Comparison of ENCODE assay signal across 11 cellular contexts in genomic region chr15:60583946-60584345, GRCh38.
DNase-seq lines count a peak whose midpoint lies in the region; ATAC-seq and TF ChIP-seq lines count a peak whose summit lies in the region.
"Had no signal": no experiment of that assay in that cellular context is flagged by ENCODE, and none has a peak within 500 bp of the region (broad histone marks: within the 10 kb centered on the region; RNA-seq: fewer than 3 reads in every experiment).

No MANE protein-coding gene starts in this region.

- no peaks in the 10 kb centered on the region for H3K79me2 ChIP-seq in H9 (ENCODE audit: insufficient read depth, low read length)
- H3K79me2 ChIP-seq in mesendoderm (ENCODE audit: control insufficient read depth, insufficient read depth, low read length) = no peaks in the 10 kb centered on the region

- no peak overlapping the region for H3T11ph ChIP-seq in H9 (ENCODE audit: low read length)

- no peaks in the 10 kb centered on the region for H3K79me1 ChIP-seq in H9 (ENCODE audit: insufficient read depth, low read depth, low read length, poor library complexity, severe bottlenecking)
- peaks cover 2% of the 10 kb centered on the region for H3K79me1 ChIP-seq in mesendoderm (ENCODE audit: low read length)

- peaks cover 9% of the 10 kb centered on the region for H3K4me1 ChIP-seq in H9 (ENCODE audit: insufficient read depth, low read length)
- H3K4me1 ChIP-seq in mesendoderm (ENCODE audit: control insufficient read depth, low read depth, low read length) = peaks cover 8% of the 10 kb centered on the region

- 0 out of 2 replicates have a peak, but pooled peaks cover 1% of the 10 kb centered on the region for H3K27me3 ChIP-seq in H9 (ENCODE audit: insufficient read depth, low read length)
- no peaks in the 10 kb centered on the region for H3K27me3 ChIP-seq in mesendoderm (ENCODE audit: insufficient read depth, low read length, poor library complexity)

- H3K56ac ChIP-seq in H9 (ENCODE audit: insufficient read length, low read depth, low read length) = no peak overlapping the region
- H3K56ac ChIP-seq in mesendoderm (ENCODE audit: low read length) = no peak overlapping the region

- H2AFZ ChIP-seq in H9 (ENCODE audit: low read length) = no peak overlapping the region

- H3K9me3 Mint-ChIP-seq in H9 (no peaks in the 10 kb centered on the region), osteocyte (ENCODE audit: unreplicated experiment) (no peaks in the 10 kb centered on the region)
- no peaks in the 10 kb centered on the region for H3K9me3 Mint-ChIP-seq in activated T-helper 17 cell treated with anti-CD3 and anti-CD28 coated beads, Interleukin-2, amount 50 U/mL, for 72 hours

- H3K4me1 Mint-ChIP-seq in H9 (peaks cover 41 to 65% of the 10 kb centered on the region in 2 experiments), osteocyte (ENCODE audit: unreplicated experiment) (peaks cover 41% of the 10 kb centered on the region)
- peaks cover 69% of the 10 kb centered on the region for H3K4me1 Mint-ChIP-seq in activated T-helper 17 cell treated with anti-CD3 and anti-CD28 coated beads, Interleukin-2, amount 50 U/mL, for 72 hours

- 0 out of 7 replicates have a peak, but pooled peaks cover 0 to 5% (median 0%) of the 10 kb centered on the region in 3 experiments for H3K36me3 Mint-ChIP-seq in H9 (ENCODE audit: insufficient read depth in 1 of 3, low read depth in 3 of 3)
- H3K36me3 Mint-ChIP-seq in activated T-helper 17 cell treated with anti-CD3 and anti-CD28 coated beads, Interleukin-2, amount 50 U/mL, for 72 hours (ENCODE audit: low read depth) = peaks cover 98% of the 10 kb centered on the region
- H3K36me3 Mint-ChIP-seq in osteocyte (ENCODE audit: unreplicated experiment) = peaks cover 6% of the 10 kb centered on the region

- no peaks in the 10 kb centered on the region for H3K23me2 ChIP-seq in H9 (ENCODE audit: insufficient read length, low read depth, low read length, poor library complexity, severe bottlenecking)

- H3K14ac ChIP-seq in H9 (ENCODE audit: insufficient read depth, low read length) = no peak overlapping the region

- H2BK12ac ChIP-seq in H9 (ENCODE audit: insufficient read length, low read depth, low read length) = no peak overlapping the region

- no peaks in the 10 kb centered on the region for H3K36me3 ChIP-seq in mesendoderm (ENCODE audit: control insufficient read depth, insufficient read depth, low read length)

- no CpG with 5 or more reads among the region's 3 CpGs for WGBS in H9 (ENCODE audit: extremely low coverage, insufficient read length, low lambda C conversion rate)
- no CpG with 5 or more reads among the region's 3 CpGs for WGBS in mesendoderm (ENCODE audit: extremely low coverage, insufficient coverage, low lambda C conversion rate)

- H4K8ac ChIP-seq in H9 (replicated peaks; ENCODE audit: insufficient read length, low read depth, low read length) (no peak overlapping the region), mesendoderm (ENCODE audit: low read depth, low read length) (no peak overlapping the region)

- no peak overlapping the region for H3K4ac ChIP-seq in H9 (ENCODE audit: low read depth, low read length)
- H3K4ac ChIP-seq in mesendoderm (ENCODE audit: low read depth, low read length) = no peak overlapping the region

- H3K18ac ChIP-seq in H9 (ENCODE audit: insufficient read length, low read depth, low read length) = no peak overlapping the region
- no peak overlapping the region for H3K18ac ChIP-seq in mesendoderm (ENCODE audit: low read length)

- DNase-seq in NCI-H526 (lab: John Stamatoyannopoulos, UW) (peak; percentile 18 to 32), NCI-H526 treated with DMSO at 0.1 percent for 48 hours (lab: John Stamatoyannopoulos, UW) (no peak), H9 (no peak), mesendoderm (peak; percentile 77), NCI-H2227 (lab: John Stamatoyannopoulos, UW; ENCODE audit: unreplicated experiment) (no peak), osteocyte (ENCODE audit: extremely low spot score, unreplicated experiment) (no peak), NCI-H2029 (lab: John Stamatoyannopoulos, UW) (no peak)
- DNase-seq: ACHN, nucleus accumbens, trophoblast cell had no signal

- H3K27ac Mint-ChIP-seq in H9 = peak overlapping the region in 2 of 3 experiments; percentile 52 to 81; a peak in 3 of 7 replicates
- H3K27ac Mint-ChIP-seq in activated T-helper 17 cell treated with anti-CD3 and anti-CD28 coated beads, Interleukin-2, amount 50 U/mL, for 72 hours = peak overlapping the region; percentile 92
- H3K27ac Mint-ChIP-seq in osteocyte (ENCODE audit: unreplicated experiment) = no peak overlapping the region

- TF ChIP-seq CTCF in H9 (conservative IDR thresholded peaks at IDR 0.05) (peak; percentile 35; the same call in 2 of the 3 replicates), osteocyte (IDR thresholded peaks at IDR 0.05) (no peak)

- H2AK5ac ChIP-seq in H9 (ENCODE audit: insufficient read length, low read length) = no peak overlapping the region
- no peak overlapping the region for H2AK5ac ChIP-seq in mesendoderm (ENCODE audit: low read length)

- H3K4me2 ChIP-seq in H9 (ENCODE audit: insufficient read depth, insufficient read length, low read length) (no peak overlapping the region), mesendoderm (ENCODE audit: low read length) (no peak overlapping the region)

- no peak overlapping the region for H3K4me3 Mint-ChIP-seq in H9
- H3K4me3 Mint-ChIP-seq in activated T-helper 17 cell treated with anti-CD3 and anti-CD28 coated beads, Interleukin-2, amount 50 U/mL, for 72 hours = peak overlapping the region; percentile 90
- no peak overlapping the region for H3K4me3 Mint-ChIP-seq in osteocyte (ENCODE audit: unreplicated experiment)

- H3K23ac ChIP-seq in H9 (ENCODE audit: insufficient read length, low read depth, low read length) (no peak overlapping the region), mesendoderm (ENCODE audit: low read length) (no peak overlapping the region)

- no peaks in the 10 kb centered on the region for H3K9me3 ChIP-seq in H9 (ENCODE audit: control insufficient read depth, low read depth, low read length)

- no peak overlapping the region for H2BK5ac ChIP-seq in H9 (ENCODE audit: insufficient read length, low read length)
- H2BK5ac ChIP-seq in mesendoderm (ENCODE audit: low read length) = no peak overlapping the region

- H4K5ac ChIP-seq in H9 (ENCODE audit: insufficient read length, low read depth, low read length) = no peak overlapping the region
- H4K5ac ChIP-seq in mesendoderm (ENCODE audit: low read length) = no peak overlapping the region

- H4K91ac ChIP-seq in H9 (ENCODE audit: insufficient read length, low read depth, low read length) = no peak overlapping the region

- H3K27me3 Mint-ChIP-seq in H9 (ENCODE audit: low read depth) (peaks cover 6% of the 10 kb centered on the region), osteocyte (ENCODE audit: unreplicated experiment) (peaks cover 3% of the 10 kb centered on the region)
- no peaks in the 10 kb centered on the region for H3K27me3 Mint-ChIP-seq in activated T-helper 17 cell treated with anti-CD3 and anti-CD28 coated beads, Interleukin-2, amount 50 U/mL, for 72 hours

- no peak overlapping the region for H3K4me3 ChIP-seq in mesendoderm (ENCODE audit: low read length)

- H2BK15ac ChIP-seq in H9 (ENCODE audit: low read depth, low read length) (no peak overlapping the region), mesendoderm (replicated peaks; ENCODE audit: low read depth) (no peak overlapping the region)

- no peak overlapping the region for H2BK120ac ChIP-seq in H9 (ENCODE audit: low read depth, low read length, poor library complexity, severe bottlenecking)
- H2BK120ac ChIP-seq in mesendoderm (ENCODE audit: low read depth, low read length) = no peak overlapping the region

- H3K27ac ChIP-seq in H9 (ENCODE audit: insufficient read length, low read depth, low read length) = no peak overlapping the region
- H3K27ac ChIP-seq in mesendoderm (ENCODE audit: low read depth, low read length) = no peak overlapping the region

- H4K20me1 ChIP-seq in H9 (ENCODE audit: control insufficient read depth, insufficient read depth, insufficient read length) = no peaks in the 10 kb centered on the region

- peak; percentile 16 for ATAC-seq in activated T-helper 17 cell treated with anti-CD3 and anti-CD28 coated beads, Interleukin-2, amount 50 U/mL, for 72 hours (replicated peaks)

- no peak overlapping the region for H3K9ac ChIP-seq in H9 (ENCODE audit: extremely low read depth, insufficient read length, low read length)
- H3K9ac ChIP-seq in mesendoderm (ENCODE audit: low read length) = no peak overlapping the region

- H2BK20ac ChIP-seq in H9 (ENCODE audit: low read depth, low read length, poor library complexity, severe bottlenecking) = no peak overlapping the region

Comparison
In these comparisons a context has a peak if more than half of its experiments do, and no peak if none do; other contexts are left out.
1. DNase-seq: peak in NCI-H526 (2 of 2) and mesendoderm (single experiment); none in NCI-H526 treated with DMSO at 0.1 percent for 48 hours (single experiment), H9 (single experiment), NCI-H2227 (single experiment), osteocyte (single experiment) and NCI-H2029 (single experiment).